ENCODE assay signal across 34 cellular contexts in genomic region chr14:27668531-27668930, GRCh38.
"Had no signal": no experiment of that assay in that cellular context is flagged by ENCODE, and none has a peak within 500 bp of the region (broad histone marks: within the 10 kb centered on the region; RNA-seq: fewer than 3 reads in every experiment).

No MANE protein-coding gene starts in this region.

- H3K36me3 Mint-ChIP-seq: activated CD4-positive, alpha-beta memory T cell treated with anti-CD3 and anti-CD28 coated beads for 36 hours; activated CD8-positive, alpha-beta memory T cell treated with anti-CD3 and anti-CD28 coated beads, Interleukin-2, amount 10 ng/mL, durations not matched to agents 7 days and 5 days; activated naive CD4-positive, alpha-beta T cell treated with anti-CD3 and anti-CD28 coated beads, Interleukin-2, amount 50 U/mL, for 24 hours; activated naive CD8-positive, alpha-beta T cell treated with anti-CD3 and anti-CD28 coated beads for 36 hours had no signal

- DNase-seq: activated CD4-positive, alpha-beta memory T cell treated with anti-CD3 and anti-CD28 coated beads for 36 hours; activated CD4-positive, alpha-beta T cell treated with anti-CD3 and anti-CD28 coated beads for 36 hours; activated CD4-positive, alpha-beta T cell treated with anti-CD3 and anti-CD28 coated beads, Interleukin-2, amount 10 ng/mL, durations not matched to agents 24 days and 14 days; activated CD4-positive, CD25-positive, alpha-beta regulatory T cell; activated CD4-positive, CD25-positive, alpha-beta regulatory T cell treated with anti-CD3 and anti-CD28 coated beads, Interleukin-2, amount 50 U/mL, for 72 hours; activated CD8-positive, alpha-beta memory T cell treated with anti-CD3 and anti-CD28 coated beads, Interleukin-2, amount 10 ng/mL, durations not matched to agents 7 days and 5 days; activated CD8-positive, alpha-beta memory T cell treated with anti-CD3 and anti-CD28 coated beads, Interleukin-2, amount 50 U/mL, for 4 hours; activated CD8-positive, alpha-beta T cell treated with anti-CD3 and anti-CD28 coated beads, Interleukin-2, amount 10 ng/mL, durations not matched to agents 7 days and 5 days; activated effector memory CD4-positive, alpha-beta T cell treated with anti-CD3 and anti-CD28 coated beads, Interleukin-2, amount 50 U/mL, for 16 hours; activated naive CD4-positive, alpha-beta T cell treated with anti-CD3 and anti-CD28 coated beads for 36 hours; activated naive CD8-positive, alpha-beta T cell treated with anti-CD3 and anti-CD28 coated beads for 36 hours; activated naive CD8-positive, alpha-beta T cell treated with anti-CD3 and anti-CD28 coated beads, Interleukin-2, amount 50 U/mL, for 24 hours; activated T-cell treated with anti-CD3 and anti-CD28 coated beads, Interleukin-2, amount 50 U/mL, for 1 hour; activated T-cell treated with anti-CD3 and anti-CD28 coated beads, Interleukin-2, amount 50 U/mL, for 48 hours; adrenal gland; amygdala; aorta; body of pancreas; caudate nucleus; cortex of kidney; dermis blood vessel endothelial cell; effector CD4-positive, alpha-beta T cell; effector memory CD8-positive, alpha-beta T cell; erythroblast; foreskin keratinocyte; gastrocnemius medialis; T-helper 1 cell; T-helper 17 cell; T1000; WERI-Rb-1 had no signal

- H3K27ac Mint-ChIP-seq: activated CD4-positive, alpha-beta memory T cell treated with anti-CD3 and anti-CD28 coated beads for 36 hours; activated CD4-positive, alpha-beta T cell treated with anti-CD3 and anti-CD28 coated beads for 36 hours; activated CD4-positive, alpha-beta T cell treated with anti-CD3 and anti-CD28 coated beads, Interleukin-2, amount 10 ng/mL, durations not matched to agents 24 days and 14 days; activated CD8-positive, alpha-beta memory T cell treated with anti-CD3 and anti-CD28 coated beads, Interleukin-2, amount 10 ng/mL, durations not matched to agents 7 days and 5 days; activated CD8-positive, alpha-beta T cell treated with anti-CD3 and anti-CD28 coated beads, Interleukin-2, amount 10 ng/mL, durations not matched to agents 7 days and 5 days; activated naive CD4-positive, alpha-beta T cell treated with anti-CD3 and anti-CD28 coated beads for 36 hours; activated naive CD4-positive, alpha-beta T cell treated with anti-CD3 and anti-CD28 coated beads, Interleukin-2, amount 50 U/mL, for 24 hours; activated naive CD8-positive, alpha-beta T cell treated with anti-CD3 and anti-CD28 coated beads for 36 hours; activated naive CD8-positive, alpha-beta T cell treated with anti-CD3 and anti-CD28 coated beads, Interleukin-2, amount 50 U/mL, for 24 hours; activated T-helper 1 cell treated with anti-CD3 and anti-CD28 coated beads, Interleukin-12 subunit alpha, Interleukin-12 subunit beta, Interleukin-2, Interleukin-4 antibody, amounts not matched to agents 30 ng/mL and 10 ng/mL and 1 ng/mL, durations not matched to agents 14 hours and 24 hours and 36 hours; activated T-helper 2 cell treated with anti-CD3 and anti-CD28 coated beads, Interferon-gamma antibody, Interleukin-2, Interleukin-4, amounts not matched to agents 10 μg/mL and 5 μg/mL and 100 μg/mL, durations not matched to agents 14 hours and 24 hours and 36 hours; effector memory CD8-positive, alpha-beta T cell; T-helper 17 cell; T-helper 2 cell treated with Interferon-gamma antibody and Interleukin-4, amounts not matched to agents 5 μg/mL and 100 μg/mL, for 36 hours had no signal

- H3K4me3 Mint-ChIP-seq: activated CD4-positive, alpha-beta memory T cell treated with anti-CD3 and anti-CD28 coated beads for 36 hours; activated CD4-positive, alpha-beta T cell treated with anti-CD3 and anti-CD28 coated beads for 36 hours; activated CD4-positive, alpha-beta T cell treated with anti-CD3 and anti-CD28 coated beads, Interleukin-2, amount 10 ng/mL, durations not matched to agents 24 days and 14 days; activated CD8-positive, alpha-beta memory T cell treated with anti-CD3 and anti-CD28 coated beads, Interleukin-2, amount 10 ng/mL, durations not matched to agents 7 days and 5 days; activated CD8-positive, alpha-beta T cell treated with anti-CD3 and anti-CD28 coated beads, Interleukin-2, amount 10 ng/mL, durations not matched to agents 7 days and 5 days; activated naive CD4-positive, alpha-beta T cell treated with anti-CD3 and anti-CD28 coated beads for 36 hours; activated naive CD4-positive, alpha-beta T cell treated with anti-CD3 and anti-CD28 coated beads, Interleukin-2, amount 50 U/mL, for 24 hours; activated naive CD8-positive, alpha-beta T cell treated with anti-CD3 and anti-CD28 coated beads for 36 hours; activated naive CD8-positive, alpha-beta T cell treated with anti-CD3 and anti-CD28 coated beads, Interleukin-2, amount 50 U/mL, for 24 hours; activated T-helper 1 cell treated with anti-CD3 and anti-CD28 coated beads, Interleukin-12 subunit alpha, Interleukin-12 subunit beta, Interleukin-2, Interleukin-4 antibody, amounts not matched to agents 30 ng/mL and 10 ng/mL and 1 ng/mL, durations not matched to agents 14 hours and 24 hours and 36 hours; effector memory CD8-positive, alpha-beta T cell; T-helper 17 cell; T-helper 2 cell treated with Interferon-gamma antibody and Interleukin-4, amounts not matched to agents 5 μg/mL and 100 μg/mL, for 36 hours had no signal

- ATAC-seq: activated CD4-positive, alpha-beta T cell treated with anti-CD3 and anti-CD28 coated beads for 36 hours; activated CD8-positive, alpha-beta memory T cell treated with anti-CD3 and anti-CD28 coated beads, Interleukin-2, amount 10 ng/mL, durations not matched to agents 7 days and 5 days; activated CD8-positive, alpha-beta T cell treated with anti-CD3 and anti-CD28 coated beads, Interleukin-2, amount 10 ng/mL, durations not matched to agents 7 days and 5 days; activated naive CD8-positive, alpha-beta T cell treated with anti-CD3 and anti-CD28 coated beads, Interleukin-2, amount 50 U/mL, for 24 hours; body of pancreas; effector memory CD8-positive, alpha-beta T cell; foreskin keratinocyte; gastrocnemius medialis; T-helper 17 cell had no signal

- H3K4me1 Mint-ChIP-seq: activated CD4-positive, alpha-beta T cell treated with anti-CD3 and anti-CD28 coated beads for 36 hours; activated CD4-positive, alpha-beta T cell treated with anti-CD3 and anti-CD28 coated beads, Interleukin-2, amount 10 ng/mL, durations not matched to agents 24 days and 14 days; activated CD8-positive, alpha-beta memory T cell treated with anti-CD3 and anti-CD28 coated beads, Interleukin-2, amount 10 ng/mL, durations not matched to agents 7 days and 5 days; activated naive CD4-positive, alpha-beta T cell treated with anti-CD3 and anti-CD28 coated beads, Interleukin-2, amount 50 U/mL, for 24 hours; activated naive CD8-positive, alpha-beta T cell treated with anti-CD3 and anti-CD28 coated beads for 36 hours; activated naive CD8-positive, alpha-beta T cell treated with anti-CD3 and anti-CD28 coated beads, Interleukin-2, amount 50 U/mL, for 24 hours; T-helper 17 cell had no signal

- H3K27me3 Mint-ChIP-seq: activated CD4-positive, alpha-beta memory T cell treated with anti-CD3 and anti-CD28 coated beads for 36 hours; activated CD4-positive, alpha-beta T cell treated with anti-CD3 and anti-CD28 coated beads for 36 hours; activated CD4-positive, alpha-beta T cell treated with anti-CD3 and anti-CD28 coated beads, Interleukin-2, amount 10 ng/mL, durations not matched to agents 24 days and 14 days; activated CD8-positive, alpha-beta memory T cell treated with anti-CD3 and anti-CD28 coated beads, Interleukin-2, amount 10 ng/mL, durations not matched to agents 7 days and 5 days; activated naive CD4-positive, alpha-beta T cell treated with anti-CD3 and anti-CD28 coated beads, Interleukin-2, amount 50 U/mL, for 24 hours; activated naive CD8-positive, alpha-beta T cell treated with anti-CD3 and anti-CD28 coated beads for 36 hours; activated naive CD8-positive, alpha-beta T cell treated with anti-CD3 and anti-CD28 coated beads, Interleukin-2, amount 50 U/mL, for 24 hours; effector memory CD8-positive, alpha-beta T cell; T-helper 17 cell had no signal
